ENCODE assay signal across 8 cellular contexts in the genomic region with DNA sequence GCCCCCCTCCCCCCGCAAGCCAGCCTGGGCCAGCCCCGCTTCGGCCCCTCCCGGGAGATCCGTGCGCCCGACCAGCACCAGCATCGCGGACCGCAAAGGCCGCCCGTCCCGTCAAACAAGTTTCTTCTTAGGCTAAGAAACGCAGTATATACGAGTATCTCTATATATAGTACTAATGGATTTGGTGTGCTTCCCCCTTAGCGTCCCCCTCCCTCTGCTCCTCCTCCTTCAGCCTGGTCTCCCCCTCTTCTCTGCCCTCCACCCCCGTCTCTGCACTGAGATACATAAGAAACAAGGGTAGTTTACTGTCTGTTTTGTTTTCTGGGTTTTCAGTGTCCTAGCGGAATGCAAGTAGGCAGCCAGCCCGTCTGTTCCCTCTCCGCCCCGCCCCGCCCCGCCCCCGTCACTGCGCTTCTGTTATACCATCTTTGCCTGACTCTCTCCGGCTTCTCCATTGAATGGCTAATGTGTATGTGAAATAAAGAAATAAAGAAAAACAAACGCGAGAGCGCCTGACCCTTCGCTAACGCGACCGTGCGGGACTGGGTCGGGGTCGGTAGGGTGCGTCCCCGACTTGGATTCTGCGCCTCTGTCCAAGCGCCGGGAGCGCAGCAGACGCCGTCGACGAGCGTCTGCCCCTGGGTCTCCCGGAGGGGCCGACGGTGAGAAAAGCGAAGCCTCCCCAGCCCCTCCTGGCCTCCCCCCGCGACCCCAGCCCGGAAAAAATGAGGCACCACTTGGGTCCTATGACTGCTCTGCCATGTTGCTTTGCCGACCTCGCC. TPM values are rescaled to one million over a fixed set of nuclear protein-coding genes. Genes with fewer than 3 reads are reported as not detected.
DNase-seq lines count a peak whose midpoint lies in the region; ATAC-seq and TF ChIP-seq lines count a peak whose summit lies in the region.

No MANE protein-coding gene starts in this region.

- intact Hi-C loops in dorsolateral prefrontal cortex (cut with DNase I) = loop anchor here in 1 of 2 donors (10.0 kb wide), 1 partner anchor 64 kb away; no protein-coding TSS in a partner anchor

- H3K9me3 Mint-ChIP-seq in progenitor cell of endocrine pancreas (ENCODE audit: low read depth) = no peaks in the 10 kb centered on the region

- no peak overlapping the region for H3K4me3 Mint-ChIP-seq in progenitor cell of endocrine pancreas (ENCODE audit: low read depth)

- ATAC-seq in HG03457 (IDR thresholded peaks at IDR 0.05; ENCODE audit: unreplicated experiment) = no peak

- H3K27ac Mint-ChIP-seq in progenitor cell of endocrine pancreas = no peak overlapping the region

- H3K27me3 Mint-ChIP-seq in progenitor cell of endocrine pancreas = peaks cover 60% of the 10 kb centered on the region

- peaks cover 3% of the 10 kb centered on the region for H3K4me1 Mint-ChIP-seq in progenitor cell of endocrine pancreas (ENCODE audit: low read depth)

- H3K27me3 ChIP-seq in Peyer's patch = no peaks in the 10 kb centered on the region
- H3K27me3 ChIP-seq in dorsolateral prefrontal cortex = no peaks in the 10 kb centered on the region
- no peaks in the 10 kb centered on the region for H3K27me3 ChIP-seq in muscle layer of duodenum (ENCODE audit: low read depth, low read length)

- H3K27ac ChIP-seq in Peyer's patch (peak overlapping the region; percentile 81 to 92 (median 90)), dorsolateral prefrontal cortex (peak overlapping the region in 58 of 59 donors; percentile 16 to 100 (median 86)), muscle layer of duodenum (ENCODE audit: low read length) (peak overlapping the region; percentile 72)

- peaks cover 0 to 8% (median 0%) of the 10 kb centered on the region in 3 donors for H3K36me3 ChIP-seq in Peyer's patch
- H3K36me3 ChIP-seq in muscle layer of duodenum (ENCODE audit: control insufficient read depth in 1 of 2, insufficient read depth in 2 of 2, low read length in 2 of 2) = peaks cover 0 to 4% of the 10 kb centered on the region in 2 donors

- H3K4me3 ChIP-seq in Peyer's patch (peak overlapping the region; percentile 30 to 70 (median 59)), dorsolateral prefrontal cortex (peak overlapping the region in 40 of 59 donors; percentile 4 to 60 (median 30)), muscle layer of duodenum (ENCODE audit: low read depth in 1 of 2, low read length in 2 of 2) (peak overlapping the region; percentile 37 to 52)

- H3K4me1 ChIP-seq in Peyer's patch (peaks cover 3 to 70% (median 41%) of the 10 kb centered on the region in 4 donors), muscle layer of duodenum (ENCODE audit: control insufficient read depth in 1 of 2, insufficient read depth in 2 of 2, low read length in 2 of 2) (peaks cover 9 to 54% of the 10 kb centered on the region in 2 donors)

- TF ChIP-seq CTCF in Peyer's patch (IDR thresholded peaks at IDR 0.05) (no peak), dorsolateral prefrontal cortex (IDR thresholded peaks at IDR 0.05 in 54 of 56, conservative IDR thresholded peaks at IDR 0.05 in 2 of 56; ENCODE audit: low read depth in 1 of 56, partially characterized antibody in 56 of 56) (no peak), progenitor cell of endocrine pancreas (IDR thresholded peaks at IDR 0.05; ENCODE audit: unreplicated experiment) (no peak)

- no peaks in the 10 kb centered on the region for H3K36me3 Mint-ChIP-seq in progenitor cell of endocrine pancreas (ENCODE audit: insufficient read depth)

- H3K9me3 ChIP-seq in Peyer's patch (no peaks in the 10 kb centered on the region), muscle layer of duodenum (ENCODE audit: control insufficient read depth in 1 of 2, low read length in 2 of 2) (no peaks in the 10 kb centered on the region)

- no peak for TF ChIP-seq POLR2A in Peyer's patch (IDR thresholded peaks at IDR 0.05)

- DNase-seq in GF-D8 (lab: John Stamatoyannopoulos, UW) (peak; percentile 74), Peyer's patch (peak; percentile 50 to 75 (median 70)), dorsolateral prefrontal cortex (no peak), GM19240 (ENCODE audit: insufficient read length, low spot score) (no peak), progenitor cell of endocrine pancreas (ENCODE audit: low spot score, unreplicated experiment) (no peak), SKM-1 (lab: John Stamatoyannopoulos, UW; ENCODE audit: unreplicated experiment) (no peak)

RNA-seq across cellular contexts. Expression of a gene that starts 4.2 kb away (rescaled TPM):
- total RNA-seq in Peyer's patch (10 to 100 TPM in 1 of 4 donors, 1 to 10 TPM in 3; 1.2 to 21.5 (median 4.9) TPM), dorsolateral prefrontal cortex (10 to 100 TPM in 2 of 120 experiments, 1 to 10 TPM in 118; 1.0 to 11.8 (median 4.5) TPM), progenitor cell of endocrine pancreas (0.47 and 0.50 TPM in 2 replicates)

RNA-seq across cellular contexts. Expression of a gene that starts 18.1 kb away (rescaled TPM):
- 10 to 100 TPM; 27.1 to 71.8 (median 28.3) TPM for total RNA-seq in Peyer's patch
- total RNA-seq in dorsolateral prefrontal cortex = 10 to 100 TPM; 30.6 to 70.9 (median 40.8) TPM
- total RNA-seq in progenitor cell of endocrine pancreas = 51.5 and 52.4 TPM in 2 replicates

RNA-seq across cellular contexts. Expression of a gene that starts 19.6 kb away (rescaled TPM):
- 10 to 100 TPM; 21.5 to 48.0 (median 37.1) TPM for total RNA-seq in Peyer's patch
- 100 to 1,000 TPM in 5 of 120 experiments, 10 to 100 TPM in 115; 54.8 to 122 (median 79.3) TPM for total RNA-seq in dorsolateral prefrontal cortex
- total RNA-seq in progenitor cell of endocrine pancreas = 92.3 and 103 TPM in 2 replicates

RNA-seq across cellular contexts. Expression of a gene that starts 51.7 kb away (rescaled TPM):
- 100 to 1,000 TPM in 2 of 4 donors, 10 to 100 TPM in 2; 78.1 to 199 (median 107) TPM for total RNA-seq in Peyer's patch
- total RNA-seq in dorsolateral prefrontal cortex = 10 to 100 TPM; 21.7 to 50.2 (median 33.8) TPM
- 49.2 and 55.9 TPM in 2 replicates for total RNA-seq in progenitor cell of endocrine pancreas

RNA-seq across cellular contexts. Expression of a gene that starts 51.7 kb away (rescaled TPM):
- total RNA-seq in Peyer's patch (100 to 1,000 TPM in 1 of 4 donors, 10 to 100 TPM in 3; 72.2 to 229 (median 85.6) TPM), dorsolateral prefrontal cortex (10 to 100 TPM; 15.7 to 43.8 (median 25.6) TPM), progenitor cell of endocrine pancreas (88.4 and 93.4 TPM in 2 replicates)

Comparison
In these comparisons a context has a peak if more than half of its experiments do, and no peak if none do; other contexts are left out.
1. DNase-seq: peak in GF-D8 (single experiment) and Peyer's patch (3 of 3); none in dorsolateral prefrontal cortex (0 of 10), GM19240 (single experiment), progenitor cell of endocrine pancreas (single experiment) and SKM-1 (single experiment).
2. Peak in every context shown above with its lines, with median percentiles within 50 percentile points of each other: H3K27ac ChIP-seq and H3K4me3 ChIP-seq.